In the genomic region with DNA sequence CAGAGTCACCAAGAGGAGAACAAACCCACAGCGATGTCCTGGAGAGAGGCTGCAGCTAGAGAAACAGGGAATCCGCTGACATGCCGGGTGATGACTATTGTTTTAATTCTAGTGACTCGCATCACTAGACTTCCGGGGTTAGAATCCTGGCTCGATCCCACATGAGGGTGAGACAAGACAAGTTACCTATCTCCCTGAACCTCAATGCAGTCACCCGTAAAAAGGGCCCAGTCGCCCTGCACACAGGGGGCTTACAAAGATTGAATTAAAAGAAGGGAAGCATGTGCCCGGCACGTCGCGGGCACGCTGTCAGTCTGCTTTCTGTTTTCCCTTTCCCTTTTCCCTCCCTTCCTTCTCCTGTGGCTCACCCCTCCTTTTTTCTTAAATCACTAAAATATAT, we compare ENCODE assay signal across 16 cellular contexts.
A peak's percentile ranks its signal among the peaks of the same experiment; 100 is the strongest.
DNase-seq lines count a peak whose midpoint lies in the region; ATAC-seq and TF ChIP-seq lines count a peak whose summit lies in the region.
"Had no signal": no experiment of that assay in that cellular context is flagged by ENCODE, and none has a peak within 500 bp of the region (broad histone marks: within the 10 kb centered on the region; RNA-seq: fewer than 3 reads in every experiment).

No MANE protein-coding gene starts in this region.

- H3K9me3 ChIP-seq in fibroblast of lung (ENCODE audit: control insufficient read depth, insufficient read depth, low read depth, low read length): no peaks in the 10 kb centered on the region
- H3K9me3 ChIP-seq in sigmoid colon: no peaks in the 10 kb centered on the region

- no peaks in the 10 kb centered on the region for H3K27me3 ChIP-seq in fibroblast of lung (ENCODE audit: control insufficient read depth, insufficient read depth, low read length)
- H3K27me3 ChIP-seq in sigmoid colon: no peaks in the 10 kb centered on the region

- TF ChIP-seq CTCF in fibroblast of lung (conservative IDR thresholded peaks at IDR 0.05 in 1 of 2, IDR thresholded peaks at IDR 0.05 in 1 of 2; ENCODE audit: low read depth in 1 of 2, low read length in 2 of 2) (no peak), sigmoid colon (IDR thresholded peaks at IDR 0.05) (no peak)

- DNase-seq in Daoy (ENCODE audit: low read depth) (peak; percentile 18), HT1080 (ENCODE audit: low read depth) (peak; percentile 22), fibroblast of lung (ENCODE audit: low read depth in 2 of 2) (peak in 1 of 2 donors; percentile 13), sigmoid colon (peak; percentile 67)
- DNase-seq in activated CD4-positive, alpha-beta T cell treated with anti-CD3 and anti-CD28 coated beads for 48 hours: no peak
- DNase-seq: activated CD4-positive, alpha-beta T cell treated with anti-CD3 and anti-CD28 coated beads for 36 hours; activated CD8-positive, alpha-beta memory T cell treated with anti-CD3 and anti-CD28 coated beads, Interleukin-2, amount 10 ng/mL, durations not matched to agents 7 days and 5 days; hypothalamus; NCI-H187 treated with DMSO at 0.1 percent for 48 hours; NCI-H446 treated with DMSO at 0.1 percent for 48 hours; NK-92 treated with Interleukin-12 subunit alpha and Interleukin-12 subunit beta, amount 100 ng/mL, for 24 hours; stimulated activated naive CD4-positive, alpha-beta T cell treated with Interleukin-2 at 50 U/mL for 16 hours had no signal

- H3K4me1 ChIP-seq in fibroblast of lung (ENCODE audit: control insufficient read depth, extremely low read depth, insufficient read depth, low read length) (peaks cover 28% of the 10 kb centered on the region), sigmoid colon (peaks cover 0 to 74% (median 64%) of the 10 kb centered on the region in 4 donors)

- no peaks in the 10 kb centered on the region for H3K36me3 ChIP-seq in fibroblast of lung (ENCODE audit: control insufficient read depth, insufficient read depth, low read length)
- no peaks in the 10 kb centered on the region for H3K36me3 ChIP-seq in sigmoid colon
- H3K36me3 ChIP-seq: neural progenitor cell had no signal

- H3K79me2 ChIP-seq in fibroblast of lung (ENCODE audit: control insufficient read depth, insufficient read depth, low read length): no peaks in the 10 kb centered on the region

- no peak overlapping the region for H3K9ac ChIP-seq in fibroblast of lung (ENCODE audit: insufficient read depth, low read length)
- H3K9ac ChIP-seq: neural progenitor cell had no signal

- no peaks in the 10 kb centered on the region for H4K20me1 ChIP-seq in fibroblast of lung (ENCODE audit: control insufficient read depth, extremely low read depth, insufficient read depth, low read length)

- H3K27ac ChIP-seq in fibroblast of lung (ENCODE audit: insufficient read depth, low read length) (peak overlapping the region; percentile 78), sigmoid colon (peak overlapping the region in 3 of 4 donors; percentile 93 to 96 (median 94))
- H3K27ac ChIP-seq: neural progenitor cell had no signal

- intact Hi-C loops in sigmoid colon (cut with DNase I): no loop called here

- TF ChIP-seq POLR2A in sigmoid colon (IDR thresholded peaks at IDR 0.05): no peak

- no peak for ATAC-seq in HG03097 (IDR thresholded peaks at IDR 0.05; ENCODE audit: low FRiP score, unreplicated experiment)
- ATAC-seq in GM21515 (IDR thresholded peaks at IDR 0.05; ENCODE audit: unreplicated experiment): no peak
- ATAC-seq: activated CD4-positive, alpha-beta T cell treated with anti-CD3 and anti-CD28 coated beads for 36 hours; activated CD8-positive, alpha-beta memory T cell treated with anti-CD3 and anti-CD28 coated beads, Interleukin-2, amount 10 ng/mL, durations not matched to agents 7 days and 5 days; HepG2 had no signal

- H3K4me2 ChIP-seq in fibroblast of lung (ENCODE audit: extremely low read depth, insufficient read depth, low read length): peak overlapping the region; percentile 53
- H3K4me2 ChIP-seq: neural progenitor cell had no signal

- TF ChIP-seq EP300 in sigmoid colon (IDR thresholded peaks at IDR 0.05): no peak

- no peak overlapping the region for H3K4me3 ChIP-seq in fibroblast of lung (replicated peaks in 1 of 4; ENCODE audit: control extremely low read depth in 1 of 4, insufficient read depth in 1 of 4, low read depth in 3 of 4, low read length in 4 of 4)
- H3K4me3 ChIP-seq in sigmoid colon: peak overlapping the region in 3 of 4 donors; percentile 21 to 29 (median 28)
- H3K4me3 ChIP-seq: neural progenitor cell had no signal

- H2AFZ ChIP-seq in fibroblast of lung (ENCODE audit: low read length): no peak overlapping the region
- H2AFZ ChIP-seq: neural progenitor cell had no signal

- 54 to 63% methylated on average over 13 of the region's 13 CpGs for WGBS in sigmoid colon, 2 donors

Comparison
In these comparisons a context has a peak if more than half of its experiments do, and no peak if none do; other contexts are left out.
1. H3K4me3 ChIP-seq: peak in sigmoid colon (3 of 4); none in fibroblast of lung (0 of 4).